Comparison of ENCODE assay signal across 8 cellular contexts in the genomic region with DNA sequence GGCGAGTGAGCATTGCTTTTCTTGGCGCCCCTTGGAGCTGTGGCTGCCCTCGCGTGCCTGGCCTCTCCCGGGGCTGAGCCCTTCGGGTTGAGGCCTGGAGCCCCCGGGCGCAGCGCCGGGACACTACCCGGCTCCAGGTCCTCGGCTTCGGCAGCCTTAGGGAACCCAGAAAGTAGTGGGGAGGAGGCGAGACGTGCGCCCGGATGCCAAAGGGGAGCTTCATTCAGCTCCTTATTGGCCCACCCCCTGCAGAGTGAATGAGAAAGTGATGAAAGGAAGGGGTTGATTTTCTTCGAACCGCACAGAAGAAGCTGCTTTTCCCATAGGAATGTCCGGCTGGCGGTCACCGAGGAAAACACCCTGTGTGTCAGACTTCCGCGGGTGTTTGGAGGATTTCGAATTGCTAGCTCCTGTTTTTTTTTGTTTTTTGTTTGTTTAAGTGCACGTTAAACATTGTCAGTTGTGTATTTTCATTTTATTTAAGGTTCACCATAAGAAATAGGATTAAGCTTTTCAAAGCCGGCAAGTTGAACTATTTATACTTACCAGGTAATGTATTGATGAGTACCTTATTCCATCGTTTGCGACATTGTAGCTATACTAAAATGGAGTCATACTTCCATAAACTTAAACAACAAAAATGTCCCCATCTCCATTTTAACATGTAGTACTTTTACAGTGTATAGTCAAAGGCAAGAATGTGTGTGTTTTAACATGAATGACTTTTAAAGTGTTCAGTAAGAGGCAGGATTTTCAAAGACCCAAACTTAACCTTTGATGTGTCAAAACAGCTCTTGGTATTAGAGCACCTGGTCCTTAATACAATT. TPM values are rescaled to one million over a fixed set of nuclear protein-coding genes. Genes with fewer than 3 reads are reported as not detected.
DNase-seq lines count a peak whose midpoint lies in the region; ATAC-seq and TF ChIP-seq lines count a peak whose summit lies in the region.

No MANE protein-coding gene starts in this region.

- H3K9me3 Mint-ChIP-seq in GM23338: no peaks in the 10 kb centered on the region
- no peaks in the 10 kb centered on the region for H3K9me3 Mint-ChIP-seq in activated T-cell treated with anti-CD3 and anti-CD28 coated beads, Interleukin-2, amount 50 U/mL, for 72 hours
- no peaks in the 10 kb centered on the region for H3K9me3 Mint-ChIP-seq in nephron progenitor cell

- no peak for TF ChIP-seq POLR2A in upper lobe of left lung (IDR thresholded peaks at IDR 0.05)

- peak; percentile 31 for DNase-seq in NCI-H345 treated with DMSO at 0.1 percent for 48 hours (lab: John Stamatoyannopoulos, UW; ENCODE audit: unreplicated experiment)
- DNase-seq in NCI-H345 (lab: John Stamatoyannopoulos, UW): no peak
- DNase-seq in GM23338 (ENCODE audit: low spot score): peak; percentile 94
- peak; percentile 80 for DNase-seq in LHCN-M2 (ENCODE audit: low read depth)
- DNase-seq in activated T-cell treated with anti-CD3 and anti-CD28 coated beads, Interleukin-2, amount 50 U/mL, for 72 hours: peak; percentile 44 to 51
- DNase-seq in fibroblast of mammary gland (ENCODE audit: low read depth): peak; percentile 81
- DNase-seq in nephron progenitor cell: peak; percentile 54
- DNase-seq in upper lobe of left lung: peak; percentile 32 to 88

- no peaks in the 10 kb centered on the region for H3K9me2 ChIP-seq in GM23338 (ENCODE audit: insufficient read depth)

- H3K4me2 ChIP-seq in GM23338: peak overlapping the region; percentile 77

- peaks cover 25% of the 10 kb centered on the region for H4K20me1 ChIP-seq in GM23338 (replicated peaks; ENCODE audit: insufficient read depth)

- no peak overlapping the region; the same call in 1 of the 2 replicates for H2AFZ ChIP-seq in GM23338

- no peaks in the 10 kb centered on the region for H3K27me3 ChIP-seq in GM23338 (ENCODE audit: insufficient read depth)
- H3K27me3 ChIP-seq in upper lobe of left lung: no peaks in the 10 kb centered on the region

- H3K4me3 Mint-ChIP-seq in GM23338 (peak overlapping the region; percentile 96), nephron progenitor cell (peak overlapping the region; percentile 95)
- H3K4me3 Mint-ChIP-seq in activated T-cell treated with anti-CD3 and anti-CD28 coated beads, Interleukin-2, amount 50 U/mL, for 72 hours: peak overlapping the region; percentile 96 to 97

- H3K4me1 ChIP-seq in GM23338 (ENCODE audit: insufficient read depth) (peaks cover 20% of the 10 kb centered on the region), upper lobe of left lung (peaks cover 29 to 37% (median 33%) of the 10 kb centered on the region in 4 donors)

- WGBS in upper lobe of left lung, 2 donors: 2 to 3% methylated on average over 17 to 29 of the region's 29 CpGs

- no peak for TF ChIP-seq CTCF in GM23338 (conservative IDR thresholded peaks at IDR 0.05; ENCODE audit: low read depth in 2 of 2)
- no peak for TF ChIP-seq CTCF in fibroblast of mammary gland (conservative IDR thresholded peaks at IDR 0.05; ENCODE audit: control insufficient read depth, insufficient read depth, low read depth, low read length)
- no peak for TF ChIP-seq CTCF in nephron progenitor cell (IDR thresholded peaks at IDR 0.05)
- peak in 1 of 6 experiments; percentile 8 for TF ChIP-seq CTCF in upper lobe of left lung (IDR thresholded peaks at IDR 0.05)

- H3K4me1 Mint-ChIP-seq in GM23338 (peaks cover 30% of the 10 kb centered on the region), nephron progenitor cell (peaks cover 49% of the 10 kb centered on the region)
- H3K4me1 Mint-ChIP-seq in activated T-cell treated with anti-CD3 and anti-CD28 coated beads, Interleukin-2, amount 50 U/mL, for 72 hours (ENCODE audit: low read depth): peaks cover 46% of the 10 kb centered on the region

- no peaks in the 10 kb centered on the region for H3K9me3 ChIP-seq in upper lobe of left lung

- peaks cover 16% of the 10 kb centered on the region for H3K27me3 Mint-ChIP-seq in GM23338 (ENCODE audit: insufficient read depth, low read depth, poor library complexity)
- H3K27me3 Mint-ChIP-seq in activated T-cell treated with anti-CD3 and anti-CD28 coated beads, Interleukin-2, amount 50 U/mL, for 72 hours (ENCODE audit: low read depth): no peaks in the 10 kb centered on the region
- H3K27me3 Mint-ChIP-seq in nephron progenitor cell (ENCODE audit: low read depth, poor library complexity): peaks cover 12% of the 10 kb centered on the region

- H3K4me3 ChIP-seq in GM23338 (peak overlapping the region; percentile 95), fibroblast of mammary gland (ENCODE audit: control insufficient read depth, low read depth, low read length) (peak overlapping the region; percentile 57), upper lobe of left lung (peak overlapping the region; percentile 58 to 95 (median 82))

- H3K27ac Mint-ChIP-seq in GM23338: peak overlapping the region; percentile 99
- H3K27ac Mint-ChIP-seq in activated T-cell treated with anti-CD3 and anti-CD28 coated beads, Interleukin-2, amount 50 U/mL, for 72 hours: peak overlapping the region; percentile 99
- H3K27ac Mint-ChIP-seq in nephron progenitor cell: peak overlapping the region; percentile 100

- H3K36me3 Mint-ChIP-seq in GM23338 (ENCODE audit: low read depth) (peaks cover 40% of the 10 kb centered on the region), nephron progenitor cell (ENCODE audit: low read depth) (peaks cover 32% of the 10 kb centered on the region)
- peaks cover 18 to 29% of the 10 kb centered on the region in 2 donors for H3K36me3 Mint-ChIP-seq in activated T-cell treated with anti-CD3 and anti-CD28 coated beads, Interleukin-2, amount 50 U/mL, for 72 hours (ENCODE audit: insufficient read depth in 2 of 2)

- no peak for TF ChIP-seq EP300 in upper lobe of left lung (IDR thresholded peaks at IDR 0.05)

- peaks cover 30% of the 10 kb centered on the region for H3K36me3 ChIP-seq in GM23338 (ENCODE audit: insufficient read depth)
- peaks cover 20 to 25% (median 21%) of the 10 kb centered on the region in 4 donors for H3K36me3 ChIP-seq in upper lobe of left lung

- H3F3A ChIP-seq in GM23338 (replicated peaks; ENCODE audit: low read depth): peaks cover 25% of the 10 kb centered on the region

- peaks cover 40% of the 10 kb centered on the region for H3K79me2 ChIP-seq in GM23338 (replicated peaks; ENCODE audit: insufficient read depth)

- ATAC-seq in GM23338: peak; percentile 60
- ATAC-seq in activated T-cell treated with anti-CD3 and anti-CD28 coated beads, Interleukin-2, amount 50 U/mL, for 72 hours (replicated peaks in 1 of 2): peak; percentile 8 to 14
- peak; percentile 42 to 64 for ATAC-seq in upper lobe of left lung (ENCODE audit: low FRiP score in 2 of 2)

- H3K27ac ChIP-seq in GM23338 (ENCODE audit: low read depth): peak overlapping the region; percentile 97
- peak overlapping the region; percentile 99 to 100 (median 99) for H3K27ac ChIP-seq in upper lobe of left lung

TF ChIP-seq in GM23338, 12 proteins besides CTCF, POLR2A, EP300 and RAD21 (continues in another document):
- TF ChIP-seq JUNB (IDR thresholded peaks at IDR 0.05; ENCODE audit: unreplicated experiment) (no peak), NANOG (IDR thresholded peaks at IDR 0.05; ENCODE audit: borderline replicate concordance) (no peak)
- TF ChIP-seq, protein P1, sequence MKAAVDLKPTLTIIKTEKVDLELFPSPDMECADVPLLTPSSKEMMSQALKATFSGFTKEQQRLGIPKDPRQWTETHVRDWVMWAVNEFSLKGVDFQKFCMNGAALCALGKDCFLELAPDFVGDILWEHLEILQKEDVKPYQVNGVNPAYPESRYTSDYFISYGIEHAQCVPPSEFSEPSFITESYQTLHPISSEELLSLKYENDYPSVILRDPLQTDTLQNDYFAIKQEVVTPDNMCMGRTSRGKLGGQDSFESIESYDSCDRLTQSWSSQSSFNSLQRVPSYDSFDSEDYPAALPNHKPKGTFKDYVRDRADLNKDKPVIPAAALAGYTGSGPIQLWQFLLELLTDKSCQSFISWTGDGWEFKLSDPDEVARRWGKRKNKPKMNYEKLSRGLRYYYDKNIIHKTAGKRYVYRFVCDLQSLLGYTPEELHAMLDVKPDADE (IDR thresholded peaks at IDR 0.05): no peak

RNA-seq across cellular contexts. Expression of gene EIF4G2, which starts 0.9 kb away (rescaled TPM):
- total RNA-seq in GM23338 (2014; rRNA removed; shearing (Covaris generic)): 788 and 801 TPM in 2 replicates
- polyA plus RNA-seq in GM23338 (2016; fragmentation: Nextera tagmentation; extraction: Ambion mirVana): 312 and 358 TPM in 2 replicates
- total RNA-seq in LHCN-M2 (2014; rRNA removed) (925 and 936 TPM in 2 replicates), upper lobe of left lung (1,000 to 10,000 TPM in 1 of 6 donors, 100 to 1,000 TPM in 5; 249 to 1,049 (median 632) TPM)
- 415 TPM for polyA plus RNA-seq in LHCN-M2 (2012)
- total RNA-seq in activated T-cell treated with anti-CD3 and anti-CD28 coated beads, Interleukin-2, amount 50 U/mL, for 72 hours: 100 to 1,000 TPM; 807 to 864 TPM

RNA-seq across cellular contexts. Expression of gene ZBED5, which starts 48.3 kb away (rescaled TPM):
- 53.9 and 54.1 TPM in 2 replicates for total RNA-seq in GM23338 (2014; rRNA removed; shearing (Covaris generic))
- polyA plus RNA-seq in GM23338 (2016; fragmentation: Nextera tagmentation; extraction: Ambion mirVana): 56.1 and 56.3 TPM in 2 replicates
- total RNA-seq in LHCN-M2 (2014; rRNA removed) (31.0 and 47.2 TPM in 2 replicates), upper lobe of left lung (10 to 100 TPM; 14.4 to 54.6 (median 36.7) TPM)
- 10.6 TPM for polyA plus RNA-seq in LHCN-M2 (2012)
- 10 to 100 TPM; 46.1 to 46.4 TPM for total RNA-seq in activated T-cell treated with anti-CD3 and anti-CD28 coated beads, Interleukin-2, amount 50 U/mL, for 72 hours

RNA-seq across cellular contexts. Expression of gene CTR9, which starts 58.5 kb away (rescaled TPM):
- total RNA-seq in GM23338 (2014; rRNA removed; shearing (Covaris generic)): 32.7 and 33.3 TPM in 2 replicates
- 25.1 and 29.0 TPM in 2 replicates for polyA plus RNA-seq in GM23338 (2016; fragmentation: Nextera tagmentation; extraction: Ambion mirVana)
- total RNA-seq in LHCN-M2 (2014; rRNA removed) (20.5 and 25.1 TPM in 2 replicates), upper lobe of left lung (10 to 100 TPM in 5 of 6 donors, 1 to 10 TPM in 1; 9.9 to 35.4 (median 26.9) TPM)
- 14.2 TPM for polyA plus RNA-seq in LHCN-M2 (2012)
- total RNA-seq in activated T-cell treated with anti-CD3 and anti-CD28 coated beads, Interleukin-2, amount 50 U/mL, for 72 hours: 10 to 100 TPM; 33.1 to 41.0 TPM
